ENCODE assay signal across 15 cellular contexts in genomic region chr21:25369524-25370300, GRCh38.
DNase-seq lines count a peak whose midpoint lies in the region; ATAC-seq, FAIRE-seq and TF ChIP-seq lines count a peak whose summit lies in the region.
"Had no signal": no experiment of that assay in that cellular context is flagged by ENCODE, and none has a peak within 500 bp of the region (broad histone marks: within the 10 kb centered on the region; RNA-seq: fewer than 3 reads in every experiment).

No MANE protein-coding gene starts in this region.

- no peak for TF ChIP-seq CTCF in A673 (conservative IDR thresholded peaks at IDR 0.05; ENCODE audit: low read depth, low read length)
- no peak for TF ChIP-seq CTCF in astrocyte of the cerebellum (IDR thresholded peaks at IDR 0.05; ENCODE audit: low read depth, low read length, missing control alignments)
- TF ChIP-seq CTCF in WERI-Rb-1 (IDR thresholded peaks at IDR 0.05; ENCODE audit: low read depth, low read length) = no peak

- no peak for ATAC-seq in HG02884 (IDR thresholded peaks at IDR 0.05; ENCODE audit: unreplicated experiment)
- ATAC-seq: K562 had no signal

- intact Hi-C loops in A673 (cut with micrococcal nuclease; ENCODE audit: unreplicated experiment) (no loop called here), posterior cingulate gyrus (cut with DNase I) (no loop called here)

- no peaks in the 10 kb centered on the region for H3K4me1 ChIP-seq in A673 (ENCODE audit: insufficient read depth, low read length, poor library complexity, severe bottlenecking)

- H3K27me3 ChIP-seq in A673 (replicated peaks; ENCODE audit: insufficient read depth, low read depth, low read length, poor library complexity) = no peaks in the 10 kb centered on the region
- H3K27me3 ChIP-seq in WERI-Rb-1 (ENCODE audit: insufficient read depth, low read depth, severe bottlenecking) = no peaks in the 10 kb centered on the region
- H3K27me3 ChIP-seq: upper lobe of left lung had no signal

- CTCF ChIA-PET in A673 (lab: Charles Lee) = no interaction called here

- POLR2A ChIA-PET in A673 (lab: Charles Lee; ENCODE audit: low non-redundant PET) = no interaction called here

- FAIRE-seq in HTR-8/SVneo (lab: Jason Lieb, UNC) = no peak
- FAIRE-seq: D721Med, K562 had no signal

- DNase-seq in A673 (ENCODE audit: low spot score) (peak; percentile 4), HTR-8/SVneo (ENCODE audit: insufficient read length, low spot score) (peak; percentile 14), astrocyte of the cerebellum (ENCODE audit: low read depth) (peak; percentile 40), iris pigment epithelial cell (ENCODE audit: low read depth) (peak; percentile 52), posterior cingulate gyrus (no peak), WERI-Rb-1 (no peak)
- no peak for DNase-seq in stimulated activated CD4-positive, alpha-beta T cell treated with anti-CD3 and anti-CD28 coated beads, Interleukin-2, amount 100 ng/mL, for 24 hours
- DNase-seq: activated B cell treated with CpG ODN at 0.5 μM for 24 hours; activated CD8-positive, alpha-beta memory T cell treated with anti-CD3 and anti-CD28 coated beads, Interleukin-2, amount 50 U/mL, for 4 hours; hippocampal formation; stimulated activated naive CD4-positive, alpha-beta T cell; upper lobe of left lung had no signal

- H3K4me3 ChIP-seq in A673 (ENCODE audit: low read depth, low read length, poor library complexity, severe bottlenecking) = no peak overlapping the region
- H3K4me3 ChIP-seq in astrocyte of the cerebellum (ENCODE audit: low read depth, low read length) = no peak overlapping the region
- no peak overlapping the region for H3K4me3 ChIP-seq in WERI-Rb-1 (ENCODE audit: low read depth, low read length)
- H3K4me3 ChIP-seq: K562, upper lobe of left lung had no signal

- in situ Hi-C loops in astrocyte of the cerebellum (cut with HindIII; ENCODE audit: low sequenced_read_pairs) = no loop called here

- H3K27ac ChIP-seq in A673 (ENCODE audit: low read depth, low read length, poor library complexity, severe bottlenecking) (no peak overlapping the region), WERI-Rb-1 (no peak overlapping the region)
- H3K27ac ChIP-seq: upper lobe of left lung had no signal

- H3K9me3 ChIP-seq in A673 (ENCODE audit: low read depth, low read length, poor library complexity, severe bottlenecking) (no peaks in the 10 kb centered on the region), WERI-Rb-1 (ENCODE audit: severe bottlenecking) (no peaks in the 10 kb centered on the region)
- H3K9me3 ChIP-seq: upper lobe of left lung had no signal

- H3K36me3 ChIP-seq in A673 (ENCODE audit: insufficient read depth, low read length, poor library complexity, severe bottlenecking) (no peaks in the 10 kb centered on the region), WERI-Rb-1 (no peaks in the 10 kb centered on the region)
- H3K36me3 ChIP-seq: upper lobe of left lung had no signal

- no TSS peak for BruUV-seq in A673 (replicated peaks; lab: Mats Ljungman, UMichigan)

Comparison
In these comparisons a context has a peak if more than half of its experiments do, and no peak if none do; other contexts are left out.
1. DNase-seq: peak in A673 (single experiment), HTR-8/SVneo (single experiment), astrocyte of the cerebellum (single experiment) and iris pigment epithelial cell (single experiment); none in posterior cingulate gyrus (0 of 10), stimulated activated CD4-positive, alpha-beta T cell treated with anti-CD3 and anti-CD28 coated beads, Interleukin-2, amount 100 ng/mL, for 24 hours (0 of 2) and WERI-Rb-1 (single experiment).